ENCODE assay signal across 35 cellular contexts in the genomic region with DNA sequence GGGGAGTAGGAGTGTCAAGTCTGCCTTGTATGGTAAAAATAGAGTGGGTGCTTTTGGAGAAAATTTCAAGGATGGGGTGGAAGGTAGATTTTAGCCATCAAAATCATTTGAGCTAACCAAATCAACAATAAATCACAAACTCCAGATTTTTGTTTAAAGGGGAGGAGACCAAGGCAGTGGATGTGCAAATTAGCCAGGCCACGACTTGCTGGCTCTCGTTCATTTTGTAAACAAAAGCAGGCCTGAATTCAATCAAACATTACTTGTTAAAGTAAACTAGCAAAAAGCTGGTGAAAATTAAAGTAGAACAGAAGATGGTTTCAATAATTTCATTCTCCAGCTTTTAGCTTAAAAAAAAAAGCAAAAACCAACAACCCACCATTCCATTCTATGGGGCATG.
"Had no signal": no experiment of that assay in that cellular context is flagged by ENCODE, and none has a peak within 500 bp of the region (broad histone marks: within the 10 kb centered on the region; RNA-seq: fewer than 3 reads in every experiment).

No MANE protein-coding gene starts in this region.

- H3K27ac ChIP-seq: ascending aorta, body of pancreas, brain microvascular endothelial cell, VCaP had no signal

- DNase-seq: activated B cell treated with CpG ODN at 0.5 μM for 24 hours; activated CD4-positive, alpha-beta memory T cell treated with anti-CD3 and anti-CD28 coated beads for 36 hours; activated CD4-positive, alpha-beta T cell treated with anti-CD3 and anti-CD28 coated beads for 4 hours; activated CD4-positive, alpha-beta T cell treated with anti-CD3 and anti-CD28 coated beads, Interleukin-2, amount 10 ng/mL, durations not matched to agents 24 days and 14 days; activated CD4-positive, alpha-beta T cell treated with anti-CD3 and anti-CD28 coated beads, Interleukin-2, amount 50 U/mL, for 1 hour; activated CD4-positive, alpha-beta T cell treated with anti-CD3 and anti-CD28 coated beads, Interleukin-2, amount 50 U/mL, for 4 hours; activated CD4-positive, CD25-positive, alpha-beta regulatory T cell treated with anti-CD3 and anti-CD28 coated beads, Interleukin-2, amount 50 U/mL, for 72 hours; activated CD8-positive, alpha-beta memory T cell treated with anti-CD3 and anti-CD28 coated beads, Interleukin-2, amount 50 U/mL, for 4 hours; activated CD8-positive, alpha-beta T cell treated with anti-CD3 and anti-CD28 coated beads for 36 hours; activated effector memory CD4-positive, alpha-beta T cell treated with Interleukin-2 at 50 U/mL for 16 hours; activated gamma-delta T cell; activated naive CD4-positive, alpha-beta T cell treated with anti-CD3 and anti-CD28 coated beads, Interleukin-2, amount 10 ng/mL, durations not matched to agents 7 days and 5 days; activated naive CD4-positive, alpha-beta T cell treated with Interleukin-2 at 50 U/mL for 16 hours; activated naive CD8-positive, alpha-beta T cell treated with anti-CD3 and anti-CD28 coated beads, Interleukin-2, amount 10 ng/mL, durations not matched to agents 7 days and 5 days; activated naive CD8-positive, alpha-beta T cell treated with anti-CD3 and anti-CD28 coated beads, Interleukin-2, amount 50 U/mL, for 24 hours; activated T-cell treated with anti-CD3 and anti-CD28 coated beads for 4 hours; activated T-cell treated with anti-CD3 and anti-CD28 coated beads, Interleukin-2, amount 50 U/mL, for 1 hour; activated T-cell treated with anti-CD3 and anti-CD28 coated beads, Interleukin-2, amount 50 U/mL, for 4 hours; activated T-cell treated with anti-CD3 and anti-CD28 coated beads, Interleukin-2, amount 50 U/mL, for 72 hours; amygdala; anterior cingulate cortex; body of pancreas; brain microvascular endothelial cell; central memory CD4-positive, alpha-beta T cell; SW 1271; T-helper 1 cell; T-helper 9 cell had no signal

- ATAC-seq: activated CD8-positive, alpha-beta T cell treated with anti-CD3 and anti-CD28 coated beads for 36 hours; activated naive CD8-positive, alpha-beta T cell treated with anti-CD3 and anti-CD28 coated beads, Interleukin-2, amount 50 U/mL, for 24 hours; activated T-cell treated with anti-CD3 and anti-CD28 coated beads, Interleukin-2, amount 50 U/mL, for 4 hours; body of pancreas had no signal

- H3K36me3 ChIP-seq: ascending aorta, brain microvascular endothelial cell, breast epithelium had no signal

- H3K4me1 ChIP-seq: ascending aorta, body of pancreas, breast epithelium had no signal

- H3K36me3 Mint-ChIP-seq: activated CD4-positive, alpha-beta memory T cell treated with anti-CD3 and anti-CD28 coated beads for 36 hours; activated naive CD4-positive, alpha-beta T cell treated with anti-CD3 and anti-CD28 coated beads, Interleukin-2, amount 10 ng/mL, durations not matched to agents 7 days and 5 days; activated naive CD4-positive, alpha-beta T cell treated with anti-CD3 and anti-CD28 coated beads, Interleukin-2, amount 50 U/mL, for 24 hours; activated naive CD8-positive, alpha-beta T cell; activated naive CD8-positive, alpha-beta T cell treated with anti-CD3 and anti-CD28 coated beads, Interleukin-2, amount 10 ng/mL, durations not matched to agents 7 days and 5 days had no signal

- H3K4me1 Mint-ChIP-seq: activated CD4-positive, alpha-beta T cell treated with anti-CD3 and anti-CD28 coated beads, Interleukin-2, amount 10 ng/mL, durations not matched to agents 24 days and 14 days; activated naive CD4-positive, alpha-beta T cell treated with anti-CD3 and anti-CD28 coated beads, Interleukin-2, amount 10 ng/mL, durations not matched to agents 7 days and 5 days; activated naive CD4-positive, alpha-beta T cell treated with anti-CD3 and anti-CD28 coated beads, Interleukin-2, amount 50 U/mL, for 24 hours; activated naive CD8-positive, alpha-beta T cell treated with anti-CD3 and anti-CD28 coated beads, Interleukin-2, amount 10 ng/mL, durations not matched to agents 7 days and 5 days; activated naive CD8-positive, alpha-beta T cell treated with anti-CD3 and anti-CD28 coated beads, Interleukin-2, amount 50 U/mL, for 24 hours had no signal

- H3K9me3 ChIP-seq: ascending aorta, body of pancreas, breast epithelium had no signal

- H3K27ac Mint-ChIP-seq: activated CD4-positive, alpha-beta memory T cell treated with anti-CD3 and anti-CD28 coated beads for 36 hours; activated CD4-positive, alpha-beta T cell treated with anti-CD3 and anti-CD28 coated beads, Interleukin-2, amount 10 ng/mL, durations not matched to agents 24 days and 14 days; activated CD8-positive, alpha-beta T cell treated with anti-CD3 and anti-CD28 coated beads for 36 hours; activated naive CD4-positive, alpha-beta T cell treated with anti-CD3 and anti-CD28 coated beads, Interleukin-2, amount 10 ng/mL, durations not matched to agents 7 days and 5 days; activated naive CD4-positive, alpha-beta T cell treated with anti-CD3 and anti-CD28 coated beads, Interleukin-2, amount 50 U/mL, for 24 hours; activated naive CD8-positive, alpha-beta T cell; activated naive CD8-positive, alpha-beta T cell treated with anti-CD3 and anti-CD28 coated beads, Interleukin-2, amount 10 ng/mL, durations not matched to agents 7 days and 5 days; activated naive CD8-positive, alpha-beta T cell treated with anti-CD3 and anti-CD28 coated beads, Interleukin-2, amount 50 U/mL, for 24 hours; activated T-cell treated with anti-CD3 and anti-CD28 coated beads, Interleukin-2, amount 50 U/mL, for 72 hours; activated T-helper 2 cell treated with anti-CD3 and anti-CD28 coated beads, Interferon-gamma antibody, Interleukin-2, Interleukin-4, amounts not matched to agents 10 μg/mL and 5 μg/mL and 100 μg/mL, durations not matched to agents 14 hours and 24 hours and 36 hours; T-helper 1 cell treated with Interleukin-12 subunit alpha and Interleukin-12 subunit beta and Interleukin-4 antibody, amounts not matched to agents 30 μg/mL and 1 μg/mL, for 36 hours; T-helper 2 cell treated with Interferon-gamma antibody and Interleukin-4, amounts not matched to agents 5 μg/mL and 100 μg/mL, for 36 hours had no signal

- H3K4me3 Mint-ChIP-seq: activated B cell treated with CpG ODN at 0.5 μM for 24 hours; activated CD4-positive, alpha-beta memory T cell treated with anti-CD3 and anti-CD28 coated beads for 36 hours; activated CD4-positive, alpha-beta T cell treated with anti-CD3 and anti-CD28 coated beads, Interleukin-2, amount 10 ng/mL, durations not matched to agents 24 days and 14 days; activated CD8-positive, alpha-beta T cell treated with anti-CD3 and anti-CD28 coated beads for 36 hours; activated naive CD4-positive, alpha-beta T cell treated with anti-CD3 and anti-CD28 coated beads, Interleukin-2, amount 10 ng/mL, durations not matched to agents 7 days and 5 days; activated naive CD4-positive, alpha-beta T cell treated with anti-CD3 and anti-CD28 coated beads, Interleukin-2, amount 50 U/mL, for 24 hours; activated naive CD8-positive, alpha-beta T cell; activated naive CD8-positive, alpha-beta T cell treated with anti-CD3 and anti-CD28 coated beads, Interleukin-2, amount 10 ng/mL, durations not matched to agents 7 days and 5 days; activated naive CD8-positive, alpha-beta T cell treated with anti-CD3 and anti-CD28 coated beads, Interleukin-2, amount 50 U/mL, for 24 hours; activated T-cell treated with anti-CD3 and anti-CD28 coated beads, Interleukin-2, amount 50 U/mL, for 4 hours; activated T-cell treated with anti-CD3 and anti-CD28 coated beads, Interleukin-2, amount 50 U/mL, for 72 hours; T-helper 1 cell treated with Interleukin-12 subunit alpha and Interleukin-12 subunit beta and Interleukin-4 antibody, amounts not matched to agents 30 μg/mL and 1 μg/mL, for 36 hours; T-helper 2 cell treated with Interferon-gamma antibody and Interleukin-4, amounts not matched to agents 5 μg/mL and 100 μg/mL, for 36 hours had no signal

- H3K27me3 ChIP-seq: ascending aorta, body of pancreas, brain microvascular endothelial cell, breast epithelium had no signal

- H3K4me3 ChIP-seq: ascending aorta, body of pancreas, breast epithelium had no signal

- H3K9me3 Mint-ChIP-seq: activated B cell treated with CpG ODN at 0.5 μM for 24 hours; activated CD4-positive, alpha-beta T cell treated with anti-CD3 and anti-CD28 coated beads, Interleukin-2, amount 10 ng/mL, durations not matched to agents 24 days and 14 days; activated naive CD4-positive, alpha-beta T cell treated with anti-CD3 and anti-CD28 coated beads, Interleukin-2, amount 10 ng/mL, durations not matched to agents 7 days and 5 days; activated naive CD8-positive, alpha-beta T cell treated with anti-CD3 and anti-CD28 coated beads, Interleukin-2, amount 50 U/mL, for 24 hours; activated T-helper 2 cell treated with anti-CD3 and anti-CD28 coated beads, Interferon-gamma antibody, Interleukin-2, Interleukin-4, amounts not matched to agents 10 μg/mL and 5 μg/mL and 100 μg/mL, durations not matched to agents 14 hours and 24 hours and 36 hours; T-helper 1 cell treated with Interleukin-12 subunit alpha and Interleukin-12 subunit beta and Interleukin-4 antibody, amounts not matched to agents 30 μg/mL and 1 μg/mL, for 36 hours; T-helper 2 cell treated with Interferon-gamma antibody and Interleukin-4, amounts not matched to agents 5 μg/mL and 100 μg/mL, for 36 hours had no signal
